26 cellular contexts compared by ENCODE assay signal in genomic region chr1:80214888-80215540, GRCh38.
A peak's percentile ranks its signal among the peaks of the same experiment; 100 is the strongest.
DNase-seq lines count a peak whose midpoint lies in the region; ATAC-seq and TF ChIP-seq lines count a peak whose summit lies in the region.
"Had no signal": no experiment of that assay in that cellular context is flagged by ENCODE, and none has a peak within 500 bp of the region (broad histone marks: within the 10 kb centered on the region; RNA-seq: fewer than 3 reads in every experiment).

No MANE protein-coding gene starts in this region.

- H3K79me2 ChIP-seq in MM.1S (ENCODE audit: low read length), result no peaks in the 10 kb centered on the region

- peak; percentile 86 for ATAC-seq in GM18498 (IDR thresholded peaks at IDR 0.05; ENCODE audit: unreplicated experiment)
- ATAC-seq in GM19351 (IDR thresholded peaks at IDR 0.05; ENCODE audit: unreplicated experiment), result peak; percentile 69
- peak; percentile 66 for ATAC-seq in HG02623 (IDR thresholded peaks at IDR 0.05; ENCODE audit: unreplicated experiment)
- ATAC-seq: K562, left lung, sciatic nerve, WTC11 had no signal

- H3K9ac ChIP-seq in MM.1S (ENCODE audit: low read length), result no peak overlapping the region
- H3K9ac ChIP-seq: BLaER1 had no signal

- H3K27me3 ChIP-seq in MM.1S (replicated peaks; ENCODE audit: insufficient read depth, low read length), result no peaks in the 10 kb centered on the region
- H3K27me3 ChIP-seq: BLaER1, breast epithelium, left lung, SJCRH30 had no signal

- no peaks in the 10 kb centered on the region for H3K4me1 Mint-ChIP-seq in activated T-helper 2 cell treated with anti-CD3 and anti-CD28 coated beads, Interferon-gamma antibody, Interleukin-2, Interleukin-4, amounts not matched to agents 10 μg/mL and 5 μg/mL and 100 μg/mL, durations not matched to agents 14 hours and 24 hours and 36 hours (ENCODE audit: low read depth)
- H3K4me1 Mint-ChIP-seq: nephron progenitor cell had no signal

- no peak overlapping the region for H3K4me3 ChIP-seq in MM.1S (ENCODE audit: low read length)
- H3K4me3 ChIP-seq: BLaER1, breast epithelium, coronary artery, K562, left lung, SJCRH30 had no signal

- no peaks in the 10 kb centered on the region for H3K9me3 ChIP-seq in MM.1S (replicated peaks; ENCODE audit: insufficient read depth, low read length)
- H3K9me3 ChIP-seq: BLaER1, breast epithelium, left lung, SJCRH30 had no signal

- H3K27ac Mint-ChIP-seq in activated T-helper 2 cell treated with anti-CD3 and anti-CD28 coated beads, Interferon-gamma antibody, Interleukin-2, Interleukin-4, amounts not matched to agents 10 μg/mL and 5 μg/mL and 100 μg/mL, durations not matched to agents 14 hours and 24 hours and 36 hours, result no peak overlapping the region
- H3K27ac Mint-ChIP-seq: H9; nephron progenitor cell; T-helper 1 cell treated with Interleukin-12 subunit alpha and Interleukin-12 subunit beta and Interleukin-4 antibody, amounts not matched to agents 30 μg/mL and 1 μg/mL, for 36 hours; WTC11 had no signal

- no peak for TF ChIP-seq CTCF in MM.1S (IDR thresholded peaks at IDR 0.05; ENCODE audit: low read length)

- H3K9me2 ChIP-seq in MM.1S (replicated peaks; ENCODE audit: insufficient read depth, low read length), result no peaks in the 10 kb centered on the region

- no peaks in the 10 kb centered on the region for H4K20me1 ChIP-seq in MM.1S (ENCODE audit: insufficient read depth, low read length)
- H4K20me1 ChIP-seq: BLaER1 had no signal

- intact Hi-C loops in activated T-helper 2 cell treated with anti-CD3 and anti-CD28 coated beads, Interferon-gamma antibody, Interleukin-2, Interleukin-4, amounts not matched to agents 10 μg/mL and 5 μg/mL and 100 μg/mL, durations not matched to agents 14 hours and 24 hours and 36 hours (cut with micrococcal nuclease), result no loop called here

- H3K4me3 Mint-ChIP-seq in activated T-helper 2 cell treated with anti-CD3 and anti-CD28 coated beads, Interferon-gamma antibody, Interleukin-2, Interleukin-4, amounts not matched to agents 10 μg/mL and 5 μg/mL and 100 μg/mL, durations not matched to agents 14 hours and 24 hours and 36 hours (ENCODE audit: low read depth), result no peak overlapping the region
- H3K4me3 Mint-ChIP-seq: H9; nephron progenitor cell; T-helper 1 cell treated with Interleukin-12 subunit alpha and Interleukin-12 subunit beta and Interleukin-4 antibody, amounts not matched to agents 30 μg/mL and 1 μg/mL, for 36 hours; WTC11 had no signal

- H3K4me2 ChIP-seq in MM.1S (ENCODE audit: low read depth, low read length), result peak overlapping the region; percentile 44; the same call in 1 of the 2 replicates
- H3K4me2 ChIP-seq: BLaER1 had no signal

- peaks cover 5% of the 10 kb centered on the region for H3K9me3 Mint-ChIP-seq in activated T-helper 2 cell treated with anti-CD3 and anti-CD28 coated beads, Interferon-gamma antibody, Interleukin-2, Interleukin-4, amounts not matched to agents 10 μg/mL and 5 μg/mL and 100 μg/mL, durations not matched to agents 14 hours and 24 hours and 36 hours
- H3K9me3 Mint-ChIP-seq: H9; nephron progenitor cell; T-helper 1 cell treated with Interleukin-12 subunit alpha and Interleukin-12 subunit beta and Interleukin-4 antibody, amounts not matched to agents 30 μg/mL and 1 μg/mL, for 36 hours; WTC11 had no signal

- 0 out of 2 replicates have a peak, but pooled peaks cover 5% of the 10 kb centered on the region for H3F3A ChIP-seq in MM.1S (ENCODE audit: insufficient read depth, low read length)

- DNase-seq in MM.1S (peak; percentile 86), NCI-H1694 treated with DMSO at 0.1 percent for 48 hours (lab: John Stamatoyannopoulos, UW) (no peak), amniotic stem cell (lab: John Stamatoyannopoulos, UW) (no peak)
- no peak for DNase-seq in central memory CD4-positive, alpha-beta T cell
- no peak for DNase-seq in activated T-helper 2 cell treated with anti-CD3 and anti-CD28 coated beads, Interferon-gamma antibody, Interleukin-2, Interleukin-4, amounts not matched to agents 10 μg/mL and 5 μg/mL and 100 μg/mL, durations not matched to agents 14 hours and 24 hours and 36 hours (ENCODE audit: low spot score)
- DNase-seq: activated CD4-positive, alpha-beta T cell treated with anti-CD3 and anti-CD28 coated beads, Interleukin-2, amount 50 U/mL, for 4 hours; activated gamma-delta T cell; Calu3; H9; left lung; midbrain; NCI-H69; nephron progenitor cell; SJCRH30; stimulated activated CD4-positive, alpha-beta T cell treated with anti-CD3 and anti-CD28 coated beads, Interleukin-15, amount 100 ng/mL, for 24 hours; substantia nigra had no signal

- H2AFZ ChIP-seq in MM.1S (ENCODE audit: low read length), result no peak overlapping the region

- H3K36me3 ChIP-seq in MM.1S (replicated peaks; ENCODE audit: insufficient read depth, low read length), result no peaks in the 10 kb centered on the region
- H3K36me3 ChIP-seq: BLaER1, breast epithelium, left lung, SJCRH30 had no signal

- no peak overlapping the region for H3K27ac ChIP-seq in MM.1S (ENCODE audit: low read length)
- H3K27ac ChIP-seq: BLaER1, breast epithelium, coronary artery, left lung, SJCRH30 had no signal

- no peaks in the 10 kb centered on the region for H3K36me3 Mint-ChIP-seq in activated T-helper 2 cell treated with anti-CD3 and anti-CD28 coated beads, Interferon-gamma antibody, Interleukin-2, Interleukin-4, amounts not matched to agents 10 μg/mL and 5 μg/mL and 100 μg/mL, durations not matched to agents 14 hours and 24 hours and 36 hours (ENCODE audit: low read depth)
- H3K36me3 Mint-ChIP-seq: WTC11 had no signal

- no peaks in the 10 kb centered on the region for H3K27me3 Mint-ChIP-seq in activated T-helper 2 cell treated with anti-CD3 and anti-CD28 coated beads, Interferon-gamma antibody, Interleukin-2, Interleukin-4, amounts not matched to agents 10 μg/mL and 5 μg/mL and 100 μg/mL, durations not matched to agents 14 hours and 24 hours and 36 hours (ENCODE audit: low read depth)

- H3K4me1 ChIP-seq in MM.1S (ENCODE audit: low read length), result peaks cover 13% of the 10 kb centered on the region
- H3K4me1 ChIP-seq: BLaER1, breast epithelium, left lung had no signal
